Comparison of ENCODE assay signal across 25 cellular contexts in genomic region chr4:144985536-144985935, GRCh38.
"Had no signal": no experiment of that assay in that cellular context is flagged by ENCODE, and none has a peak within 500 bp of the region (broad histone marks: within the 10 kb centered on the region; RNA-seq: fewer than 3 reads in every experiment).

No MANE protein-coding gene starts in this region.

- DNase-seq: activated CD4-positive, alpha-beta T cell treated with anti-CD3 and anti-CD28 coated beads for 1 hour; activated CD4-positive, alpha-beta T cell treated with anti-CD3 and anti-CD28 coated beads, Interleukin-2, amount 50 U/mL, for 1 hour; activated CD8-positive, alpha-beta T cell treated with anti-CD3 and anti-CD28 coated beads, Interleukin-2, amount 10 ng/mL, durations not matched to agents 7 days and 5 days; activated gamma-delta T cell; brain microvascular endothelial cell; caudate nucleus; effector memory CD4-positive, alpha-beta T cell; foreskin melanocyte; hippocampal formation; left ventricle myocardium inferior; midbrain; right cardiac atrium; stimulated activated CD4-positive, alpha-beta T cell treated with anti-CD3 and anti-CD28 coated beads, Interleukin-1b, Interleukin-23, amount 100 ng/mL, for 48 hours; stimulated activated naive CD8-positive, alpha-beta T cell treated with anti-CD3 and anti-CD28 coated beads, Interleukin-15, amount 100 ng/mL, for 72 hours; T-cell had no signal

- H3K4me3 ChIP-seq: ascending aorta, left ventricle myocardium inferior, skin epidermis, suprapubic skin, tibial nerve had no signal

- H3K27ac ChIP-seq: ascending aorta, brain microvascular endothelial cell, left ventricle myocardium inferior, parathyroid adenoma, skin epidermis, suprapubic skin had no signal

- H3K4me1 ChIP-seq: ascending aorta, left ventricle myocardium inferior, parathyroid adenoma, suprapubic skin had no signal

- ATAC-seq: activated CD8-positive, alpha-beta T cell treated with anti-CD3 and anti-CD28 coated beads, Interleukin-2, amount 10 ng/mL, durations not matched to agents 7 days and 5 days; esophagus mucosa; natural killer cell treated with Interleukin-12 subunit alpha and Interleukin-12 subunit beta and Interleukin-15 and Interleukin-18, amount 100 ng/mL, for 72 hours; right cardiac atrium; stimulated activated effector memory CD8-positive, alpha-beta T cell treated with anti-CD3 and anti-CD28 coated beads, Interleukin-12 subunit alpha, Interleukin-12 subunit beta, amount 100 ng/mL, for 72 hours; stimulated activated naive CD8-positive, alpha-beta T cell treated with anti-CD3 and anti-CD28 coated beads, Interleukin-15, amount 100 ng/mL, for 72 hours; T-cell had no signal

- H3K9me3 ChIP-seq: suprapubic skin had no signal

- H3K36me3 ChIP-seq: ascending aorta, brain microvascular endothelial cell, suprapubic skin had no signal

- H3K27me3 ChIP-seq: ascending aorta, brain microvascular endothelial cell, suprapubic skin, tibial nerve had no signal

- FAIRE-seq: endothelial cell of umbilical vein, urothelium cell line had no signal
